10 cellular contexts compared by ENCODE assay signal in the genomic region with DNA sequence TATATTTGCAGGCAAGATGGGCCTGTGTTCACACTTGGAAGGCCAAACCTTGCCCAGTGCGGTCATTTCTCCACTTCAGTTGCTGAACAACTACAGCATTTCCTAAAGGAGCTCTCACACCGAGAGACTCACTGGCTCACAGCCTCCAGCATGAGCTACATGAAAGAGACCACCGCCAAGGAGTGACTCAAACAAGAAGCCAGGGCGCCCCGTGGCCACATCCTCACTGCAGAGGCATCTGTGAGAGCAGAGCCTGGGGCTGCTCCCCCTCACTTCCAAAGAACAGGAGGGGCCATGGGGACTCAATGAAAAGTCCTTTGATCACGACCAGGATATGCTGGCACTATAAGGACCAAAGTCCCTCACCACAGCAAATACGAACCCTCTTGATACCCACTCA. TPM values are rescaled to one million over a fixed set of nuclear protein-coding genes. Genes with fewer than 3 reads are reported as not detected.
DNase-seq lines count a peak whose midpoint lies in the region; ATAC-seq, FAIRE-seq and TF ChIP-seq lines count a peak whose summit lies in the region.
"Had no signal": no experiment of that assay in that cellular context is flagged by ENCODE, and none has a peak within 500 bp of the region (broad histone marks: within the 10 kb centered on the region; RNA-seq: fewer than 3 reads in every experiment).

No MANE protein-coding gene starts in this region.

- H3K4me3 Mint-ChIP-seq in immature natural killer cell, result peak overlapping the region; percentile 42 to 74 (median 73)
- H3K4me3 Mint-ChIP-seq: GM23338 had no signal

- peaks cover 96 to 97% of the 10 kb centered on the region in 2 donors for H3K4me1 Mint-ChIP-seq in immature natural killer cell

- ATAC-seq in HG03354 (IDR thresholded peaks at IDR 0.05; ENCODE audit: poor library complexity, severe bottlenecking, unreplicated experiment) (peak; percentile 86), GM18511 (IDR thresholded peaks at IDR 0.05; ENCODE audit: unreplicated experiment) (no peak), GM19452 (IDR thresholded peaks at IDR 0.05; ENCODE audit: unreplicated experiment) (no peak)
- ATAC-seq: GM23338 had no signal

- TF ChIP-seq POLR2A in GM12892 (IDR thresholded peaks at IDR 0.05; ENCODE audit: low read depth, low read length), result no peak

- no peaks in the 10 kb centered on the region for H3K9me3 Mint-ChIP-seq in immature natural killer cell
- H3K9me3 Mint-ChIP-seq: GM23338 had no signal

- H3K36me3 Mint-ChIP-seq in immature natural killer cell, result no peaks in the 10 kb centered on the region

- no peak for FAIRE-seq in GM12892 (lab: Jason Lieb, UNC)

- H3K27ac Mint-ChIP-seq in immature natural killer cell, result peak overlapping the region; percentile 90 to 99 (median 93)
- H3K27ac Mint-ChIP-seq: GM23338 had no signal

- DNase-seq in activated CD8-positive, alpha-beta memory T cell treated with anti-CD3 and anti-CD28 coated beads for 4 hours (ENCODE audit: low read depth in 2 of 2), result peak; percentile 53 to 67
- DNase-seq in immature natural killer cell (peak; percentile 80 to 89 (median 88)), GM12892 (ENCODE audit: insufficient read length) (no peak), amniotic stem cell (lab: John Stamatoyannopoulos, UW) (no peak)
- peak; percentile 67 for DNase-seq in stimulated activated naive CD4-positive, alpha-beta T cell treated with Interleukin-2 at 50 U/mL for 16 hours (lab: John Stamatoyannopoulos, UW)
- DNase-seq: foreskin fibroblast had no signal

- H3K27me3 Mint-ChIP-seq in immature natural killer cell (ENCODE audit: low read depth in 3 of 3), result peaks cover 11 to 25% (median 13%) of the 10 kb centered on the region in 3 donors

RNA-seq across cellular contexts. Expression of a gene that starts 50.0 kb away (rescaled TPM):
- 1 to 10 TPM; 1.1 to 5.2 (median 2.8) TPM for polyA plus RNA-seq in immature natural killer cell
- 0.89 TPM for polyA plus RNA-seq in GM12892 (2012; ENCODE audit: missing spikeins)

Comparison
In these comparisons a context has a peak if more than half of its experiments do, and no peak if none do; other contexts are left out.
1. DNase-seq: peak in activated CD8-positive, alpha-beta memory T cell treated with anti-CD3 and anti-CD28 coated beads for 4 hours (2 of 2), immature natural killer cell (3 of 3) and stimulated activated naive CD4-positive, alpha-beta T cell treated with Interleukin-2 at 50 U/mL for 16 hours (single experiment); none in GM12892 (single experiment) and amniotic stem cell (single experiment).